ENCODE assay signal across 12 cellular contexts in the genomic region with DNA sequence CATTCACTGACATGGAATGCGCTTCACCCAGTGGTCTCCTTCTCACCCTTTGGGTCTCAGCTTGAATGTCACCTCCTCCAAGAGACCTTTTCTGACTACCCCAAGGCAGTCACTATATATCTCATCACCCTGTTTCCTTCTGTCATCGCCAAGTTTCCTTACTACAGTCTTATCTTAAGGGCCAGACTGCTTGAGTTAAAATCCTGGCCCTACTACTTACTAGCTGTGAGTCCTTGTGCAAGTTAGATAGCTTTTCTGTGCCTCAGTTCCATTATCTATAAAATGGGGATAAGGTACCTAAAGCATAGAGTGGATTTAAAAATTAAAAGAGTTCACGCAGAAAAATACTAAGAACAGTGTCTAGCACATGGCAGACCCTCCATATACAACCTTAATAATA.
DNase-seq lines count a peak whose midpoint lies in the region; ATAC-seq and TF ChIP-seq lines count a peak whose summit lies in the region.
"Had no signal": no experiment of that assay in that cellular context is flagged by ENCODE, and none has a peak within 500 bp of the region (broad histone marks: within the 10 kb centered on the region; RNA-seq: fewer than 3 reads in every experiment).

No MANE protein-coding gene starts in this region.

- ATAC-seq in GM19452 (IDR thresholded peaks at IDR 0.05; ENCODE audit: unreplicated experiment), result peak; percentile 17
- peak; percentile 22 for ATAC-seq in HG03520 (IDR thresholded peaks at IDR 0.05; ENCODE audit: unreplicated experiment)
- ATAC-seq in HG02610 (IDR thresholded peaks at IDR 0.05; ENCODE audit: unreplicated experiment), result no peak
- no peak for ATAC-seq in left ventricle myocardium superior

- H3K27me3 Mint-ChIP-seq in endothelial cell (ENCODE audit: unreplicated experiment), result peaks cover 7% of the 10 kb centered on the region

- DNase-seq in CMK (ENCODE audit: low read depth) (peak; percentile 61), endothelial cell (ENCODE audit: low spot score) (no peak), ureter (ENCODE audit: low spot score) (no peak), left ventricle myocardium superior (no peak), NCI-H1105 treated with DMSO at 0.1 percent for 48 hours (lab: John Stamatoyannopoulos, UW) (no peak)
- DNase-seq: activated B cell treated with CpG ODN at 0.5 μM for 24 hours, NCI-H1436, NCI-H446 treated with DMSO at 0.1 percent for 48 hours had no signal

- peaks cover 7% of the 10 kb centered on the region for H3K4me1 Mint-ChIP-seq in endothelial cell (ENCODE audit: unreplicated experiment)
- H3K4me1 Mint-ChIP-seq: mesothelial cell of epicardium had no signal

- TF ChIP-seq CTCF in endothelial cell (IDR thresholded peaks at IDR 0.05; ENCODE audit: unreplicated experiment), result no peak

- no peaks in the 10 kb centered on the region for H3K36me3 Mint-ChIP-seq in endothelial cell (ENCODE audit: low read depth, unreplicated experiment)
- H3K36me3 Mint-ChIP-seq: mesothelial cell of epicardium had no signal

- peak overlapping the region; percentile 61 for H3K27ac Mint-ChIP-seq in endothelial cell (ENCODE audit: unreplicated experiment)
- H3K27ac Mint-ChIP-seq: activated B cell treated with CpG ODN at 0.5 μM for 24 hours, mesothelial cell of epicardium had no signal

- intact Hi-C loops in left ventricle myocardium superior (cut with micrococcal nuclease), result no loop called here

- H3K9me3 Mint-ChIP-seq in endothelial cell (ENCODE audit: unreplicated experiment), result no peaks in the 10 kb centered on the region
- H3K9me3 Mint-ChIP-seq: activated B cell treated with CpG ODN at 0.5 μM for 24 hours, mesothelial cell of epicardium had no signal

- H3K4me3 Mint-ChIP-seq in endothelial cell (ENCODE audit: unreplicated experiment), result no peak overlapping the region
- H3K4me3 Mint-ChIP-seq: activated B cell treated with CpG ODN at 0.5 μM for 24 hours, mesothelial cell of epicardium had no signal

Comparison
In these comparisons a context has a peak if more than half of its experiments do, and no peak if none do; other contexts are left out.
1. ATAC-seq: peak in GM19452 (single experiment) and HG03520 (single experiment); none in HG02610 (single experiment) and left ventricle myocardium superior (single experiment).